ENCODE assay signal across 12 cellular contexts in the genomic region with DNA sequence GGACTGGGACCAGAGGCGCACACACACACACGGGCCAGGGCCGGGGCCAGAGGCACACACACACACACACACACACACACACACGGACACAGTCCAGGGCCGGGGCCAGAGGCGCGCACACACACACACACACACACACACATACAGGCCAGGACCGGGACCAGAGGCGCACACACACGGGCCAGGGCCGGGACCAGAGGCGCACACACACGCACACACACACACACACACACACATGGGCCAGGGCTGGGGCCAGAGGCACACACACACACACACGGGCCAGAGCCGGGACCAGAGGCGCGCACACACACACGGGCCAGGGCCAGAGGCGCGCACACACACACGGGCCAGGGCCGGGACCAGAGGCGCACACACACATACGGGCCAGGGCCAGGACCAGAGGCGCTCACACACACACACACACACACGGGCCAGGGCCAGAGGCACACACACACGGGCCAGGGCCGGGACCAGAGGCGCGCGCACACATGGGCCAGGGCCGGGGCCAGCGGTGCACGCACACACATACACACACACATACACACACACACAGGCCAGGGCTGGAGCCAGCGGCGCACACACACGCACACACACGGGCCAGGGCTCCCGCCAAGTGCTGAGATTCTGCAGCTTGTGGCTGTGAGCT.
DNase-seq lines count a peak whose midpoint lies in the region; ATAC-seq and TF ChIP-seq lines count a peak whose summit lies in the region.
"Had no signal": no experiment of that assay in that cellular context is flagged by ENCODE, and none has a peak within 500 bp of the region (broad histone marks: within the 10 kb centered on the region; RNA-seq: fewer than 3 reads in every experiment).

No MANE protein-coding gene starts in this region.

- H3K36me3 Mint-ChIP-seq in activated CD8-positive, alpha-beta memory T cell treated with anti-CD3 and anti-CD28 coated beads, Interleukin-2, amount 10 ng/mL, durations not matched to agents 7 days and 5 days = peaks cover 21% of the 10 kb centered on the region
- peaks cover 35% of the 10 kb centered on the region for H3K36me3 Mint-ChIP-seq in effector memory CD8-positive, alpha-beta T cell (ENCODE audit: insufficient read depth)
- H3K36me3 Mint-ChIP-seq in stimulated activated memory B cell treated with anti-CD40 and anti-IgM and Interleukin-4, amounts not matched to agents 10 μg/mL and 1 μg/mL and 100 μg/mL, for 72 hours = peaks cover 18% of the 10 kb centered on the region

- no peak for ATAC-seq in activated CD8-positive, alpha-beta memory T cell treated with anti-CD3 and anti-CD28 coated beads, Interleukin-2, amount 10 ng/mL, durations not matched to agents 7 days and 5 days
- ATAC-seq in RWPE2 (ENCODE audit: low read depth) (no peak), GM18861 (IDR thresholded peaks at IDR 0.05; ENCODE audit: unreplicated experiment) (no peak)
- ATAC-seq in effector memory CD8-positive, alpha-beta T cell (replicated peaks) = no peak
- ATAC-seq in stimulated activated memory B cell treated with anti-CD40 and anti-IgM and Interleukin-4, amounts not matched to agents 10 μg/mL and 1 μg/mL and 100 μg/mL, for 72 hours = peak; percentile 2

- peaks cover 57% of the 10 kb centered on the region for H3K4me1 Mint-ChIP-seq in activated CD8-positive, alpha-beta memory T cell treated with anti-CD3 and anti-CD28 coated beads, Interleukin-2, amount 10 ng/mL, durations not matched to agents 7 days and 5 days
- H3K4me1 Mint-ChIP-seq in effector memory CD8-positive, alpha-beta T cell (ENCODE audit: low read depth in 2 of 2) = peaks cover 61 to 66% of the 10 kb centered on the region in 2 donors
- peaks cover 51% of the 10 kb centered on the region for H3K4me1 Mint-ChIP-seq in stimulated activated memory B cell treated with anti-CD40 and anti-IgM and Interleukin-4, amounts not matched to agents 10 μg/mL and 1 μg/mL and 100 μg/mL, for 72 hours

- peak overlapping the region; percentile 84 for H3K4me3 Mint-ChIP-seq in activated CD8-positive, alpha-beta memory T cell treated with anti-CD3 and anti-CD28 coated beads, Interleukin-2, amount 10 ng/mL, durations not matched to agents 7 days and 5 days
- H3K4me3 Mint-ChIP-seq in effector memory CD8-positive, alpha-beta T cell = peak overlapping the region; percentile 93 to 96
- H3K4me3 Mint-ChIP-seq in stimulated activated memory B cell treated with anti-CD40 and anti-IgM and Interleukin-4, amounts not matched to agents 10 μg/mL and 1 μg/mL and 100 μg/mL, for 72 hours = peak overlapping the region; percentile 88

- CTCF ChIA-PET in activated CD8-positive, alpha-beta memory T cell treated with anti-CD3 and anti-CD28 coated beads, Interleukin-2, amount 10 ng/mL, durations not matched to agents 7 days and 5 days (lab: Charles Lee) = interaction anchor here (0.6 to 1.5 kb wide), 5 partner anchors 14 to 771 kb away, joined by 3 to 5 read pairs (median 3); no protein-coding TSS in a partner anchor

- H3K9me3 Mint-ChIP-seq in activated CD8-positive, alpha-beta memory T cell treated with anti-CD3 and anti-CD28 coated beads, Interleukin-2, amount 10 ng/mL, durations not matched to agents 7 days and 5 days (ENCODE audit: low read depth) = no peaks in the 10 kb centered on the region
- no peaks in the 10 kb centered on the region for H3K9me3 Mint-ChIP-seq in effector memory CD8-positive, alpha-beta T cell
- H3K9me3 Mint-ChIP-seq in stimulated activated memory B cell treated with anti-CD40 and anti-IgM and Interleukin-4, amounts not matched to agents 10 μg/mL and 1 μg/mL and 100 μg/mL, for 72 hours = no peaks in the 10 kb centered on the region

- H3K4me1 ChIP-seq in RWPE2 (ENCODE audit: insufficient read depth, poor library complexity, severe bottlenecking) = peaks cover 3% of the 10 kb centered on the region

- H3K36me3 ChIP-seq in RWPE2 (ENCODE audit: low read depth) = no peaks in the 10 kb centered on the region

- no peaks in the 10 kb centered on the region for H3K9me3 ChIP-seq in RWPE2 (ENCODE audit: severe bottlenecking)

- DNase-seq in activated CD8-positive, alpha-beta memory T cell treated with anti-CD3 and anti-CD28 coated beads, Interleukin-2, amount 10 ng/mL, durations not matched to agents 7 days and 5 days = peak; percentile 47
- no peak for DNase-seq in activated CD8-positive, alpha-beta memory T cell treated with anti-CD3 and anti-CD28 coated beads, Interleukin-2, amount 50 U/mL, for 4 hours
- no peak for DNase-seq in RWPE2 (ENCODE audit: low spot score)
- DNase-seq in effector memory CD8-positive, alpha-beta T cell = peak in 1 of 3 experiments; percentile 20
- no peak for DNase-seq in DMS79 treated with DMSO at 0.1 percent for 48 hours (lab: John Stamatoyannopoulos, UW)
- no peak for DNase-seq in ecto neural progenitor cell (ENCODE audit: low spot score)
- DNase-seq: ACHN, MM.1S had no signal

- H3K27me3 Mint-ChIP-seq in activated CD8-positive, alpha-beta memory T cell treated with anti-CD3 and anti-CD28 coated beads, Interleukin-2, amount 10 ng/mL, durations not matched to agents 7 days and 5 days = peaks cover 5% of the 10 kb centered on the region
- H3K27me3 Mint-ChIP-seq in effector memory CD8-positive, alpha-beta T cell = no peaks in the 10 kb centered on the region
- H3K27me3 Mint-ChIP-seq in stimulated activated memory B cell treated with anti-CD40 and anti-IgM and Interleukin-4, amounts not matched to agents 10 μg/mL and 1 μg/mL and 100 μg/mL, for 72 hours = no peaks in the 10 kb centered on the region

- no peaks in the 10 kb centered on the region for H3K27me3 ChIP-seq in RWPE2 (ENCODE audit: insufficient read depth, poor library complexity, severe bottlenecking)

- TF ChIP-seq CTCF in RWPE2 (IDR thresholded peaks at IDR 0.05; ENCODE audit: poor library complexity, severe bottlenecking) = no peak

- H3K27ac Mint-ChIP-seq in activated CD8-positive, alpha-beta memory T cell treated with anti-CD3 and anti-CD28 coated beads, Interleukin-2, amount 10 ng/mL, durations not matched to agents 7 days and 5 days = peak overlapping the region; percentile 98
- peak overlapping the region; percentile 95 to 97 for H3K27ac Mint-ChIP-seq in effector memory CD8-positive, alpha-beta T cell
- H3K27ac Mint-ChIP-seq in stimulated activated memory B cell treated with anti-CD40 and anti-IgM and Interleukin-4, amounts not matched to agents 10 μg/mL and 1 μg/mL and 100 μg/mL, for 72 hours = peak overlapping the region; percentile 89

- no peak overlapping the region for H3K4me3 ChIP-seq in RWPE2 (ENCODE audit: severe bottlenecking)
- H3K4me3 ChIP-seq: lung had no signal

- H3K27ac ChIP-seq in RWPE2 (ENCODE audit: poor library complexity, severe bottlenecking) = peak overlapping the region; percentile 4
- H3K27ac ChIP-seq: VCaP had no signal
